Comparison of ENCODE assay signal across 25 cellular contexts in the genomic region with DNA sequence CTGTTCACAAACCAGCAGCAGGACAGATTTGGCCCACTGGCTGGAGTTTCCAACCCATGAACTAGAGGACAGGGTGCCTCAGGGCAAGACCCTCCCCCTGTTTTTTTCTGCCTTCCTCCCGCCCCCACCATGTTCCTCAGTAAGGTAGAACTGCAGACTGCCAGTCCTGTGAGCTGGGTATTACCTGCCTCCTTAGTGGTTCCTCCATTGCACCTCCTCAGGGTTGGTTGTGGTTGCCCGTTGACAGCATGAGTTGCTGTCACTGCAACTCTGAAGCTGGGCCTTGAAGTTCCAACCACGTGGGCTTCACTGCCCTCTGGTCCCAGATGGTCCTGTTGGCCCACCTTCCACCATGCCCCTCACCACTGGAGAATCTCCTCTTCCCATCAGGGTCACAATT.
"Had no signal": no experiment of that assay in that cellular context is flagged by ENCODE, and none has a peak within 500 bp of the region (broad histone marks: within the 10 kb centered on the region; RNA-seq: fewer than 3 reads in every experiment).

No MANE protein-coding gene starts in this region.

- H3K4me1 ChIP-seq: breast epithelium, esophagus squamous epithelium had no signal

- H3K27ac Mint-ChIP-seq: activated CD4-positive, alpha-beta T cell treated with anti-CD3 and anti-CD28 coated beads for 36 hours; activated T-helper 17 cell treated with anti-CD3 and anti-CD28 coated beads, Interleukin-2, amount 50 U/mL, for 72 hours; nephron progenitor cell; progenitor cell of endocrine pancreas; stimulated activated effector memory CD8-positive, alpha-beta T cell treated with anti-CD3 and anti-CD28 coated beads, Interleukin-12 subunit alpha, Interleukin-12 subunit beta, amount 100 ng/mL, for 72 hours; stimulated activated naive CD8-positive, alpha-beta T cell treated with anti-CD3 and anti-CD28 coated beads, Interleukin-15, amount 100 ng/mL, for 72 hours had no signal

- H3K27me3 ChIP-seq: breast epithelium, neutrophil, thyroid gland, upper lobe of right lung had no signal

- H3K9me3 ChIP-seq: breast epithelium, esophagus squamous epithelium, neutrophil, thyroid gland, upper lobe of right lung had no signal

- H3K27ac ChIP-seq: breast epithelium, epithelial cell of prostate, esophagus squamous epithelium, neutrophil, skin epidermis, thyroid gland, upper lobe of right lung had no signal

- H3K9me3 Mint-ChIP-seq: activated T-cell treated with anti-CD3 and anti-CD28 coated beads, Interleukin-2, amount 50 U/mL, for 4 hours; activated T-helper 17 cell treated with anti-CD3 and anti-CD28 coated beads, Interleukin-2, amount 50 U/mL, for 72 hours; central memory CD8-positive, alpha-beta T cell; nephron progenitor cell; stimulated activated effector memory CD8-positive, alpha-beta T cell treated with anti-CD3 and anti-CD28 coated beads, Interleukin-12 subunit alpha, Interleukin-12 subunit beta, amount 100 ng/mL, for 72 hours; stimulated activated naive CD8-positive, alpha-beta T cell treated with anti-CD3 and anti-CD28 coated beads, Interleukin-15, amount 100 ng/mL, for 72 hours had no signal

- H3K4me3 ChIP-seq: breast epithelium, esophagus squamous epithelium, skin epidermis, thyroid gland, upper lobe of right lung had no signal

- H3K27me3 Mint-ChIP-seq: activated T-helper 17 cell treated with anti-CD3 and anti-CD28 coated beads, Interleukin-2, amount 50 U/mL, for 72 hours; central memory CD8-positive, alpha-beta T cell; progenitor cell of endocrine pancreas had no signal

- DNase-seq: activated CD4-positive, alpha-beta T cell treated with anti-CD3 and anti-CD28 coated beads for 36 hours; activated CD4-positive, CD25-positive, alpha-beta regulatory T cell; activated gamma-delta T cell treated with Interleukin-2 at 50 U/mL for 16 hours; activated naive CD4-positive, alpha-beta T cell treated with anti-CD3 and anti-CD28 coated beads, Interleukin-2, amount 50 U/mL, for 16 hours; activated T-cell treated with anti-CD3 and anti-CD28 coated beads, Interleukin-2, amount 50 U/mL, for 4 hours; dermis blood vessel endothelial cell; effector CD8-positive, alpha-beta T cell; esophagus squamous epithelium; foreskin melanocyte; left ventricle myocardium superior; nephron progenitor cell; stimulated activated CD4-positive, alpha-beta T cell treated with anti-CD3 and anti-CD28 coated beads, Interleukin-4, amount 100 ng/mL, for 24 hours; stimulated activated naive CD8-positive, alpha-beta T cell treated with anti-CD3 and anti-CD28 coated beads, Interleukin-15, amount 100 ng/mL, for 72 hours; T-helper 1 cell; thyroid gland; upper lobe of right lung had no signal

- H3K36me3 Mint-ChIP-seq: stimulated activated effector memory CD8-positive, alpha-beta T cell treated with anti-CD3 and anti-CD28 coated beads, Interleukin-12 subunit alpha, Interleukin-12 subunit beta, amount 100 ng/mL, for 72 hours had no signal

- H3K4me3 Mint-ChIP-seq: activated CD4-positive, alpha-beta T cell treated with anti-CD3 and anti-CD28 coated beads for 36 hours; activated T-cell treated with anti-CD3 and anti-CD28 coated beads, Interleukin-2, amount 50 U/mL, for 4 hours; activated T-helper 17 cell treated with anti-CD3 and anti-CD28 coated beads, Interleukin-2, amount 50 U/mL, for 72 hours; central memory CD8-positive, alpha-beta T cell; nephron progenitor cell; stimulated activated effector memory CD8-positive, alpha-beta T cell treated with anti-CD3 and anti-CD28 coated beads, Interleukin-12 subunit alpha, Interleukin-12 subunit beta, amount 100 ng/mL, for 72 hours; stimulated activated naive CD8-positive, alpha-beta T cell treated with anti-CD3 and anti-CD28 coated beads, Interleukin-15, amount 100 ng/mL, for 72 hours had no signal

- H3K36me3 ChIP-seq: breast epithelium, esophagus squamous epithelium, neutrophil, thyroid gland, upper lobe of right lung had no signal

- ATAC-seq: activated CD4-positive, alpha-beta T cell treated with anti-CD3 and anti-CD28 coated beads for 36 hours; activated T-cell treated with anti-CD3 and anti-CD28 coated beads, Interleukin-2, amount 50 U/mL, for 4 hours; activated T-helper 17 cell treated with anti-CD3 and anti-CD28 coated beads, Interleukin-2, amount 50 U/mL, for 72 hours; left ventricle myocardium superior; sciatic nerve; stimulated activated effector memory CD8-positive, alpha-beta T cell treated with anti-CD3 and anti-CD28 coated beads, Interleukin-12 subunit alpha, Interleukin-12 subunit beta, amount 100 ng/mL, for 72 hours; stimulated activated naive CD8-positive, alpha-beta T cell treated with anti-CD3 and anti-CD28 coated beads, Interleukin-15, amount 100 ng/mL, for 72 hours; upper lobe of right lung had no signal
